ENCODE assay signal across 35 cellular contexts in the genomic region with DNA sequence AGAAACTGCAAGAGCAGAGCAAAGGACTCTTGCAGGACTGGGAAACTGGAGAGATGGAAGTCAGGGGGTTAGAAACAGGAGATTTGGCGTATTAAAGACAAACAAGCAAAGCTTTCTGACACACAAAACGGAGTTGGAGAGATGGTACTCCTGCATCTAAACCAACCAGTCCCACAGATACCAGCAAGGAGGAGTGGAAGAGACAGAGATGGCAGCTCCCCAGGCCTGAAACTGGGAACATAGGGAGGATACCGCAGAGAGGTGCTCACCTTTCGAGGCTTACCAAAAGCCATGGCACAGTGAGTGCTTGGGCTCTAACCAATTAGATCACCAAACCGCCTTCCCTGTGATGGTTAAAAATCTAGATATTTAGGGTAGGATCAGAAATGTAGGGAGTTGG. TPM values are rescaled to one million over a fixed set of nuclear protein-coding genes. Genes with fewer than 3 reads are reported as not detected.
"Had no signal": no experiment of that assay in that cellular context is flagged by ENCODE, and none has a peak within 500 bp of the region (broad histone marks: within the 10 kb centered on the region; RNA-seq: fewer than 3 reads in every experiment).

No MANE protein-coding gene starts in this region.

- H3K9me3 Mint-ChIP-seq: natural killer cell; nephron; stimulated activated naive B cell treated with anti-CD40 and anti-IgM and Interleukin-4, amounts not matched to agents 10 μg/mL and 1 μg/mL and 100 μg/mL, for 72 hours; stimulated activated naive CD8-positive, alpha-beta T cell treated with anti-CD3 and anti-CD28 coated beads, Interleukin-15, Interleukin-2, amounts not matched to agents 100 ng/mL and 50 ng/mL, for 24 hours; type B pancreatic cell had no signal

- H3K27ac ChIP-seq: neutrophil, ovary, parathyroid adenoma, psoas muscle, skin epidermis, spleen, stomach, thoracic aorta, thyroid gland, transverse colon, upper lobe of right lung, uterus had no signal

- H2AFZ ChIP-seq: parathyroid adenoma had no signal

- DNase-seq: naive thymus-derived CD4-positive, alpha-beta T cell; natural killer cell; nucleus accumbens; ovary; posterior cingulate gyrus; psoas muscle; right cardiac atrium; spleen; stimulated activated CD4-positive, alpha-beta T cell treated with anti-CD3 and anti-CD28 coated beads, Interleukin-12 subunit alpha, Interleukin-12 subunit beta, amount 100 ng/mL, for 4 hours; stimulated activated CD4-positive, alpha-beta T cell treated with anti-CD3 and anti-CD28 coated beads, Interleukin-1b, Interleukin-23, amount 100 ng/mL, for 48 hours; stimulated activated CD4-positive, alpha-beta T cell treated with anti-CD3 and anti-CD28 coated beads, Interleukin-4, amount 100 ng/mL, for 24 hours; stimulated activated naive B cell treated with anti-CD40 and anti-IgM and Interleukin-4, amounts not matched to agents 10 μg/mL and 1 μg/mL and 100 μg/mL, for 72 hours; stimulated activated naive CD4-positive, alpha-beta T cell treated with Interleukin-2 at 50 U/mL for 16 hours; stomach; thyroid gland; transverse colon; upper lobe of right lung; uterus had no signal

- H3K36me3 Mint-ChIP-seq: naive thymus-derived CD4-positive, alpha-beta T cell; natural killer cell; stimulated activated effector memory CD8-positive, alpha-beta T cell treated with anti-CD3 and anti-CD28 coated beads, Interleukin-12 subunit alpha, Interleukin-12 subunit beta, amount 100 ng/mL, for 72 hours; stimulated activated naive B cell treated with anti-CD40 and anti-IgM and Interleukin-4, amounts not matched to agents 10 μg/mL and 1 μg/mL and 100 μg/mL, for 72 hours; type B pancreatic cell had no signal

- H3K4me1 ChIP-seq: parathyroid adenoma, psoas muscle, thyroid gland, transverse colon, upper lobe of right lung, uterus had no signal

- H3K4me1 Mint-ChIP-seq: naive thymus-derived CD4-positive, alpha-beta T cell; natural killer cell; nephron; stimulated activated effector memory CD8-positive, alpha-beta T cell treated with anti-CD3 and anti-CD28 coated beads, Interleukin-12 subunit alpha, Interleukin-12 subunit beta, amount 100 ng/mL, for 72 hours; stimulated activated naive B cell treated with anti-CD40 and anti-IgM and Interleukin-4, amounts not matched to agents 10 μg/mL and 1 μg/mL and 100 μg/mL, for 72 hours had no signal

- ATAC-seq: naive thymus-derived CD4-positive, alpha-beta T cell; natural killer cell; psoas muscle; right cardiac atrium; sciatic nerve; stimulated activated effector memory CD8-positive, alpha-beta T cell treated with anti-CD3 and anti-CD28 coated beads, Interleukin-12 subunit alpha, Interleukin-12 subunit beta, amount 100 ng/mL, for 72 hours; stimulated activated naive B cell treated with anti-CD40 and anti-IgM and Interleukin-4, amounts not matched to agents 10 μg/mL and 1 μg/mL and 100 μg/mL, for 72 hours; upper lobe of right lung had no signal

- H3K79me2 ChIP-seq: parathyroid adenoma had no signal

- H3K4me3 Mint-ChIP-seq: naive thymus-derived CD4-positive, alpha-beta T cell; natural killer cell; nephron; neural crest cell; stimulated activated effector memory CD8-positive, alpha-beta T cell treated with anti-CD3 and anti-CD28 coated beads, Interleukin-12 subunit alpha, Interleukin-12 subunit beta, amount 100 ng/mL, for 72 hours; stimulated activated naive B cell treated with anti-CD40 and anti-IgM and Interleukin-4, amounts not matched to agents 10 μg/mL and 1 μg/mL and 100 μg/mL, for 72 hours; stimulated activated naive CD8-positive, alpha-beta T cell treated with anti-CD3 and anti-CD28 coated beads, Interleukin-15, Interleukin-2, amounts not matched to agents 100 ng/mL and 50 ng/mL, for 24 hours; type B pancreatic cell had no signal

- H3K9me3 ChIP-seq: neutrophil, ovary, psoas muscle, spleen, stomach, thoracic aorta, thyroid gland, transverse colon, upper lobe of right lung, uterus had no signal

- H3K27me3 ChIP-seq: neutrophil, ovary, thyroid gland, uterus had no signal

- H3K27me3 Mint-ChIP-seq: progenitor cell of endocrine pancreas; stimulated activated naive CD8-positive, alpha-beta T cell treated with anti-CD3 and anti-CD28 coated beads, Interleukin-15, Interleukin-2, amounts not matched to agents 100 ng/mL and 50 ng/mL, for 24 hours had no signal

- H3K4me2 ChIP-seq: smooth muscle cell had no signal

- H3K4me3 ChIP-seq: ovary, psoas muscle, skin epidermis, smooth muscle cell, spleen, stomach, thoracic aorta, thyroid gland, transverse colon, upper lobe of right lung, uterus had no signal

- H3K27ac Mint-ChIP-seq: naive thymus-derived CD4-positive, alpha-beta T cell; natural killer cell; nephron; progenitor cell of endocrine pancreas; stimulated activated effector memory CD8-positive, alpha-beta T cell treated with anti-CD3 and anti-CD28 coated beads, Interleukin-12 subunit alpha, Interleukin-12 subunit beta, amount 100 ng/mL, for 72 hours; stimulated activated naive B cell treated with anti-CD40 and anti-IgM and Interleukin-4, amounts not matched to agents 10 μg/mL and 1 μg/mL and 100 μg/mL, for 72 hours; stimulated activated naive CD8-positive, alpha-beta T cell treated with anti-CD3 and anti-CD28 coated beads, Interleukin-15, Interleukin-2, amounts not matched to agents 100 ng/mL and 50 ng/mL, for 24 hours; type B pancreatic cell had no signal

- H3K36me3 ChIP-seq: neutrophil, ovary, spleen, stomach, thoracic aorta, thyroid gland, transverse colon, upper lobe of right lung, uterus had no signal

RNA-seq across cellular contexts. Expression of a gene that starts 4.8 kb away (rescaled TPM):
- total RNA-seq: naive thymus-derived CD4-positive, alpha-beta T cell; natural killer cell; neural crest cell; omental fat pad; ovary; progenitor cell of endocrine pancreas; psoas muscle; renal cortical epithelial cell; right cardiac atrium; sciatic nerve; subcutaneous adipose tissue; temporal lobe; thoracic aorta; thyroid gland; transverse colon; upper lobe of right lung; urinary bladder; uterus had no signal
- polyA plus RNA-seq: naive thymus-derived CD4-positive, alpha-beta T cell; ovary; psoas muscle; right cardiac atrium; smooth muscle cell; stomach had no signal
